In the genomic region with DNA sequence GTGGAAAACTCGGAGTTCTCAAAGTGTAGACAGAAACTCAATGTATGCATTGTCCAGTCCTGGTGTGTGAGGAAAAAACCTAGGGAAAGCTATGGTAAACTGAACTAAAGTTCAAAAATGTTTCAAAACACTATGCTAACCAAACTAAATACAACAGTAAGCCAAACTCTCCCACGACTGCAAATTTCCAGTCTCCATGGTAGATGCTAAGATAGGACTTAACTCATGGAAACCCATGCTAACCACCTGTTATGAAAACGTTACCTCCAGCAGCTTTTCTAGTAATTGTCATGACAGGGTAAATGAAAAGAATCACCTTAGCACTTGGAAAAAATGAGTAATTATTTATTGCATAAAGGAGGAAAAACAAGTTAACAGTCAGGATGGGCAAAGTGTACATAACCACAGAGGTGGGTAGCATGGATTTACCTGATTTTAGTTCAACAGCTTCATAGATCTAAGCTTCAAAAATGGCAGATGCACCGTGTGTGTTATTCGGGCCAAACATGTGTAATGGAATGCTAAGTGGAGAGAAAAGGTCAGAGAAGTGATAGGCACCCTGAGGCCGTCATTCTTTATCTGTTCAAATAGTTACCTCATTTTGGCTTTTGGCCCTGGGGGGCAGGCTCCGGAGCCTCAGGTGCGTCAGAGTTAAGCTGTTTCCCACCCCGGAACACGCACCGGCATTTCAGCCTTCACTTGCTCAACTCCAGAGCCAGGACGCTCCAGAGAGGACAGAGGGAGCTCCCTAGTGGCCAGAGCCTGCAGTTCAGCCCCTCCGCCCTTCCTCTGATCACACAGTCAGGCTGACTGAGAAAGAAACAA, we compare ENCODE assay signal across 8 cellular contexts.
A peak's percentile ranks its signal among the peaks of the same experiment; 100 is the strongest.
DNase-seq lines count a peak whose midpoint lies in the region; ATAC-seq and TF ChIP-seq lines count a peak whose summit lies in the region.

No MANE protein-coding gene starts in this region.

- DNase-seq in CD14-positive monocyte (ENCODE audit: low spot score), result peak; percentile 82
- peak; percentile 92 for DNase-seq in NCI-H82 (lab: John Stamatoyannopoulos, UW)
- peak; percentile 95 for DNase-seq in activated CD8-positive, alpha-beta T cell treated with anti-CD3 and anti-CD28 coated beads for 36 hours
- peak; percentile 60 for DNase-seq in effector CD8-positive, alpha-beta T cell (lab: John Stamatoyannopoulos, UW)
- DNase-seq in mesenteric fat pad (ENCODE audit: low spot score), result peak; percentile 92
- peak; percentile 74 for DNase-seq in stimulated activated CD8-positive, alpha-beta memory T cell treated with anti-CD3 and anti-CD28 coated beads, Interleukin-15, amount 100 ng/mL, for 1 hour (ENCODE audit: low read depth)

- ATAC-seq in GM19372 (IDR thresholded peaks at IDR 0.05; ENCODE audit: low read depth, unreplicated experiment) (peak; percentile 100), HG03460 (IDR thresholded peaks at IDR 0.05; ENCODE audit: unreplicated experiment) (peak; percentile 100)
- ATAC-seq in activated CD8-positive, alpha-beta T cell treated with anti-CD3 and anti-CD28 coated beads for 36 hours, result peak; percentile 100

- H3K4me1 Mint-ChIP-seq in CD14-positive monocyte, result peaks cover 8% of the 10 kb centered on the region
- H3K4me1 Mint-ChIP-seq in activated CD8-positive, alpha-beta T cell treated with anti-CD3 and anti-CD28 coated beads for 36 hours (ENCODE audit: low read depth), result peaks cover 21% of the 10 kb centered on the region

- peak overlapping the region; percentile 70 to 90 for H3K4me3 Mint-ChIP-seq in CD14-positive monocyte
- peak overlapping the region; percentile 66 for H3K4me3 Mint-ChIP-seq in activated CD8-positive, alpha-beta T cell treated with anti-CD3 and anti-CD28 coated beads for 36 hours

- H3K27me3 Mint-ChIP-seq in CD14-positive monocyte (ENCODE audit: low read depth in 3 of 3), result no peaks in the 10 kb centered on the region
- H3K27me3 Mint-ChIP-seq in activated CD8-positive, alpha-beta T cell treated with anti-CD3 and anti-CD28 coated beads for 36 hours, result no peaks in the 10 kb centered on the region

- no peaks in the 10 kb centered on the region for H3K36me3 Mint-ChIP-seq in CD14-positive monocyte
- H3K36me3 Mint-ChIP-seq in activated CD8-positive, alpha-beta T cell treated with anti-CD3 and anti-CD28 coated beads for 36 hours (ENCODE audit: low read depth), result no peaks in the 10 kb centered on the region

- intact Hi-C loops in CD14-positive monocyte (cut with micrococcal nuclease), result no loop called here
- intact Hi-C loops in activated CD8-positive, alpha-beta T cell treated with anti-CD3 and anti-CD28 coated beads for 36 hours (cut with micrococcal nuclease), result loop anchor here (2.0 to 5.0 kb wide), 2 partner anchors 518 to 572 kb away; no protein-coding TSS in a partner anchor

- CTCF ChIA-PET in activated CD8-positive, alpha-beta T cell treated with anti-CD3 and anti-CD28 coated beads for 36 hours (lab: Charles Lee), result interaction anchor here (0.6 to 3.7 kb wide), 62 partner anchors 8 to 574 kb away, joined by 3 to 71 read pairs (median 3); a partner anchor contains a TSS

- POLR2A ChIA-PET in activated CD8-positive, alpha-beta T cell treated with anti-CD3 and anti-CD28 coated beads for 36 hours (lab: Charles Lee), result interaction anchor here (0.8 to 1.6 kb wide), 5 partner anchors 11 to 517 kb away, joined by 3 to 13 read pairs (median 3); no protein-coding TSS in a partner anchor

- peak; percentile 90 for TF ChIP-seq CTCF in CD14-positive monocyte (IDR thresholded peaks at IDR 0.05)
- peak; percentile 91 for TF ChIP-seq CTCF in activated CD8-positive, alpha-beta T cell treated with anti-CD3 and anti-CD28 coated beads for 36 hours (IDR thresholded peaks at IDR 0.05)

- peak overlapping the region in 2 of 7 donors; percentile 23 to 51 for H3K27ac Mint-ChIP-seq in CD14-positive monocyte
- H3K27ac Mint-ChIP-seq in activated CD8-positive, alpha-beta T cell treated with anti-CD3 and anti-CD28 coated beads for 36 hours, result peak overlapping the region; percentile 79

- no peaks in the 10 kb centered on the region for H3K9me3 Mint-ChIP-seq in CD14-positive monocyte
- H3K9me3 Mint-ChIP-seq in activated CD8-positive, alpha-beta T cell treated with anti-CD3 and anti-CD28 coated beads for 36 hours, result no peaks in the 10 kb centered on the region

Comparison
In these comparisons a context has a peak if more than half of its experiments do, and no peak if none do; other contexts are left out.
1. Peak in every context shown above with its lines: DNase-seq and ATAC-seq.